9 cellular contexts compared by ENCODE assay signal in the genomic region with DNA sequence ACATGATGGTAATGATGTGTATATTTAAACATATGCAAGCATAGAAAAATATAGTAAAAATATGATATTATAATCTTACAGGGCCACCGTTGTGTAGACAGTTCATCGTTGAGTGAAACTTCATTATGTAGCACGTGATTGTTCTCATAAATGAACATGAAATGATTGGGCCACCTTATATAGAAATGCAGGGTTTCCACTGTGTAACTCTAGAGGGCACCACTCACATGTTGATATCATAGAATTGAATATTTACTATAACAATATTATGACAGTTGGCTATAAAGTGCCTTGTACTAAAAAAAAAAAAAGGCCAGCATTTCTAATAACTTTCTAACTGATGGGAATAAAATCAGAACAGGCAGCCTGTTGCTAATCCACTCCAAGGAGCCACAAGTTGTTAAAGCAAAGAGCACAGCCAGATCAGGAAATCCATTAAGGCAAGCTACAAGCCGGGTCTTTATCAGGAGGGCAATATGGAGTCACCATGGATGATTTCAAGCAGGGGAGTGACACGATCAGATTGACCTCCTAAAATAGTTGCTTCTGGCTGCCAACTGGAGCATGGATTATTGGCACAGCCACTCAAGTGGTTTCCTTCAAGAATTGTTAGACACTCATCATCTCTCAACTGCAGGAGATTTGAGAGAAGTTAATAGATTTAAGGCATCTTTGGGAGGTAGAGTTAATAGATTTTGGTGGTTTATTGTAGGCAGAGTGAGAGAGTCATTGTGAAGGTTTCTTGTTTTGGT. TPM values are rescaled to one million over a fixed set of nuclear protein-coding genes. Genes with fewer than 3 reads are reported as not detected.
DNase-seq lines count a peak whose midpoint lies in the region; ATAC-seq and TF ChIP-seq lines count a peak whose summit lies in the region.
"Had no signal": no experiment of that assay in that cellular context is flagged by ENCODE, and none has a peak within 500 bp of the region (broad histone marks: within the 10 kb centered on the region; RNA-seq: fewer than 3 reads in every experiment).

No MANE protein-coding gene starts in this region.

- peak; percentile 22 for DNase-seq in AG08395 (ENCODE audit: low spot score)
- DNase-seq in SK-MEL-5 (ENCODE audit: low read depth, low spot score), result peak; percentile 28
- peak; percentile 20 for DNase-seq in germinal center (ENCODE audit: low spot score)
- no peak for DNase-seq in NCI-H2196 (lab: John Stamatoyannopoulos, UW; ENCODE audit: unreplicated experiment)
- no peak for DNase-seq in anterior cingulate cortex (lab: John Stamatoyannopoulos, UW)

- ATAC-seq in HG03097 (IDR thresholded peaks at IDR 0.05; ENCODE audit: low FRiP score, unreplicated experiment) (no peak), HG03442 (IDR thresholded peaks at IDR 0.05; ENCODE audit: unreplicated experiment) (no peak)

- TF ChIP-seq CTCF in GM12872 (IDR thresholded peaks at IDR 0.05; ENCODE audit: insufficient read depth, low read depth, low read length), result peak; percentile 43; the same call in 2 of the 3 replicates

- in situ Hi-C loops in SK-MEL-5 (cut with HindIII; ENCODE audit: low pct_unique_long_range_greater_than_20kb, low sequenced_read_pairs), result no loop called here

RNA-seq across cellular contexts. Expression of a gene that starts 16.7 kb away (rescaled TPM):
- not detected in 2 replicates for total RNA-seq in SK-MEL-5 (2014; rRNA removed; shearing (Covaris generic))
- not detected in 2 replicates for polyA plus RNA-seq in SK-MEL-5 (2015; cell fraction: cytosol; rRNA removed)
- polyA plus RNA-seq in SK-MEL-5 (2015; cell fraction: nucleus; rRNA removed), result not detected in 2 replicates
- total RNA-seq: HT1080 had no signal

RNA-seq across cellular contexts. Expression of a gene that starts 25.4 kb away (rescaled TPM):
- total RNA-seq in SK-MEL-5 (2014; rRNA removed; shearing (Covaris generic)), result not detected in 2 replicates
- polyA plus RNA-seq in SK-MEL-5 (2015; cell fraction: cytosol; rRNA removed), result 0.11 TPM in 1 of 2 replicates, not detected in the other
- polyA plus RNA-seq in SK-MEL-5 (2015; cell fraction: nucleus; rRNA removed), result 0.12 TPM in 1 of 2 replicates, not detected in the other
- total RNA-seq: HT1080 had no signal

RNA-seq across cellular contexts. Expression of a gene that starts 31.8 kb away (rescaled TPM):
- total RNA-seq in SK-MEL-5 (2014; rRNA removed; shearing (Covaris generic)), result not detected in 2 replicates
- not detected in 2 replicates for polyA plus RNA-seq in SK-MEL-5 (2015; cell fraction: cytosol; rRNA removed)
- polyA plus RNA-seq in SK-MEL-5 (2015; cell fraction: nucleus; rRNA removed), result 0.52 TPM in 1 of 2 replicates, not detected in the other
- total RNA-seq: HT1080 had no signal

RNA-seq across cellular contexts. Expression of a gene that starts 43.0 kb away (rescaled TPM):
- total RNA-seq in SK-MEL-5 (2014; rRNA removed; shearing (Covaris generic)), result not detected in 2 replicates
- polyA plus RNA-seq in SK-MEL-5 (2015; cell fraction: cytosol; rRNA removed), result 0.08 TPM in 1 of 2 replicates, not detected in the other
- polyA plus RNA-seq in SK-MEL-5 (2015; cell fraction: nucleus; rRNA removed), result not detected in 2 replicates
- total RNA-seq: HT1080 had no signal

Comparison
In these comparisons a context has a peak if more than half of its experiments do, and no peak if none do; other contexts are left out.
1. DNase-seq: peak in AG08395 (single experiment), SK-MEL-5 (single experiment) and germinal center (single experiment); none in NCI-H2196 (single experiment) and anterior cingulate cortex (0 of 58).